Comparison of ENCODE assay signal across 8 cellular contexts in the genomic region with DNA sequence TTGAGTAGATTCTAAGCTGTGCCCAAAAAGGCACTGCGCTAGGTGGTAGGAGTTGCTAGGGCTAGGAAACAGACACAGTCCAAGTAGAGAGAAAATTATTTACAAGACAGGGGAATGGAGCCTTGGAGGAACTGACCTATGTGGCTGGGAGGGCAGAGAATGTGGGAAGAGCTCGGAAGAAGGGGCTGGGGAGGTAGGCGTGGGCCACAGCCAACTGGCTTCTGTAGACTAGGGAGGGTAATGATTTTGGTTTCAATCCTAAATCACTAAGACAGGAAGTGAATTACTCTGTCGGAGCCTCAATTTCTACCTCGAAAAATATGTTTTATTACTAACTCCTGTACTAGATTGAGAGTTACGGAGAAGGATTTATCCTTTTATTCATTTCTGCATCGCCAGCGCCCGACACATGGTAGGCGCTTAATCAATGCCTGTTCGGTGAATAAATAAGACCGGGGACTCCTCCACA. TPM values are rescaled to one million over a fixed set of nuclear protein-coding genes. Genes with fewer than 3 reads are reported as not detected.
DNase-seq lines count a peak whose midpoint lies in the region; ATAC-seq and TF ChIP-seq lines count a peak whose summit lies in the region.

No MANE protein-coding gene starts in this region.

- H3K4me1 ChIP-seq in ovary (ENCODE audit: insufficient read depth): peaks cover 5% of the 10 kb centered on the region

- TF ChIP-seq CTCF in GM13976 (IDR thresholded peaks at IDR 0.05; ENCODE audit: borderline replicate concordance, control extremely low read depth, extremely low read depth, insufficient read depth, missing control alignments) (no peak), VCaP (conservative IDR thresholded peaks at IDR 0.05) (no peak), fibroblast of the aortic adventitia (IDR thresholded peaks at IDR 0.05; ENCODE audit: insufficient read depth, low read length) (no peak), ovary (IDR thresholded peaks at IDR 0.05) (no peak)

- 1 to 2% (median 2%) methylated on average over 12 of the region's 12 CpGs for WGBS in ovary, 3 donors

- ATAC-seq in HG02870 (IDR thresholded peaks at IDR 0.05; ENCODE audit: unreplicated experiment): peak; percentile 21
- no peak for ATAC-seq in GM18505 (IDR thresholded peaks at IDR 0.05; ENCODE audit: unreplicated experiment)
- ATAC-seq in GM21825 (IDR thresholded peaks at IDR 0.05; ENCODE audit: unreplicated experiment): no peak

- no peaks in the 10 kb centered on the region for H3K27me3 ChIP-seq in ovary

- no peak for TF ChIP-seq POLR2A in ovary (IDR thresholded peaks at IDR 0.05)
- no peak for TF ChIP-seq POLR2A in GM18505 (IDR thresholded peaks at IDR 0.05; ENCODE audit: borderline replicate concordance, extremely low read depth, insufficient read depth, insufficient read length)

- H3K9me3 ChIP-seq in ovary: no peaks in the 10 kb centered on the region

- DNase-seq in GM13976 (ENCODE audit: low spot score): peak; percentile 37
- DNase-seq in fibroblast of the aortic adventitia (ENCODE audit: low read depth): no peak
- DNase-seq in ovary: peak in 4 of 5 donors; percentile 30 to 52 (median 42)
- no peak for DNase-seq in NCI-H2171 treated with DMSO at 0.1 percent for 48 hours (lab: John Stamatoyannopoulos, UW)

- peak; percentile 28 for TF ChIP-seq EP300 in ovary (IDR thresholded peaks at IDR 0.05)

- in situ Hi-C loops in GM13976 (cut with MboI; ENCODE audit: low sequenced_read_pairs, unreplicated experiment): no loop called here

- peak overlapping the region; percentile 98 for H3K27ac ChIP-seq in VCaP
- peak overlapping the region in 1 of 2 donors; percentile 88 for H3K27ac ChIP-seq in ovary

- H3K36me3 ChIP-seq in ovary: no peaks in the 10 kb centered on the region

- H3K4me3 ChIP-seq in fibroblast of the aortic adventitia (ENCODE audit: low read depth, low read length) (peak overlapping the region; percentile 66), ovary (peak overlapping the region; percentile 49)

- intact Hi-C loops in ovary (cut with DNase I): loop anchor here in 1 of 4 donors (5.0 to 10.0 kb wide), 2 partner anchors 66 to 82 kb away; a partner anchor contains a TSS

RNA-seq across cellular contexts. Expression of a gene that starts 0.5 kb away (rescaled TPM):
- total RNA-seq in fibroblast of the aortic adventitia (ENCODE audit: low replicate concordance) (14.0 and 26.0 TPM in 2 replicates), ovary (10 to 100 TPM; 18.7 to 30.9 (median 23.1) TPM)
- 1 to 10 TPM; 4.2 to 9.6 TPM for polyA plus RNA-seq in ovary

RNA-seq across cellular contexts. Expression of a gene that starts 31.9 kb away (rescaled TPM):
- total RNA-seq in fibroblast of the aortic adventitia (ENCODE audit: low replicate concordance) (0.16 and 1.4 TPM in 2 replicates), ovary (under 1 TPM in 3 of 7 donors, not detected in 4; 0.30 to 0.31 (median 0.30) TPM)
- 1 to 10 TPM in 1 of 2 donors, under 1 TPM in 1; 0.08 to 1.5 TPM for polyA plus RNA-seq in ovary

Comparison
In these comparisons a context has a peak if more than half of its experiments do, and no peak if none do; other contexts are left out.
1. DNase-seq: peak in GM13976 (single experiment) and ovary (4 of 5); none in fibroblast of the aortic adventitia (single experiment) and NCI-H2171 treated with DMSO at 0.1 percent for 48 hours (single experiment).